Comparison of ENCODE assay signal across 20 cellular contexts in the genomic region with DNA sequence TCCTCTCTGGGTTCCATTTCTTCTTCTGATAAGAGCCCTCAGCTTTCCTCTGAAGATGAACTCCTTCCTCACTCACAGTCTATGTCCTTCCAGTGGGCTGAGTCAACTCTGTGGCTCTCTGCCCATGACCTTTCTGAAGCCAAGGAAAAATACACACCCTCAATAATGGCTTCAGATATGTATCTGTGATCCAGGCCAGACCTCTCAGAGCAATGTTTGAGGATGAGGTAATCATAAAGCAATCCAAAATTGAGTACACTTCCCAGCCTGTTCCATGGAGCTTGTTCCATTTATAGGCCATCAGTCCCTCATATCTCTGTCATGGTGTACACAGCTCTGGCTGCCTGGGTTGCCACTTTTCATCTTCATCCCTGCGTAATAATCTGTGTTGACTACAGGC.
A peak's percentile ranks its signal among the peaks of the same experiment; 100 is the strongest.
DNase-seq lines count a peak whose midpoint lies in the region; ATAC-seq and TF ChIP-seq lines count a peak whose summit lies in the region.
"Had no signal": no experiment of that assay in that cellular context is flagged by ENCODE, and none has a peak within 500 bp of the region (broad histone marks: within the 10 kb centered on the region; RNA-seq: fewer than 3 reads in every experiment).

No MANE protein-coding gene starts in this region.

- H3K4me1 ChIP-seq in heart left ventricle (peaks cover 0 to 4% (median 0%) of the 10 kb centered on the region in 12 donors), left ventricle myocardium inferior (peaks cover 3% of the 10 kb centered on the region), muscle layer of duodenum (ENCODE audit: control insufficient read depth in 1 of 2, insufficient read depth in 2 of 2, low read length in 2 of 2) (peaks cover 0 to 5% of the 10 kb centered on the region in 2 donors), aorta (ENCODE audit: control insufficient read depth in 1 of 2, insufficient read depth in 2 of 2, low read length in 2 of 2) (peaks cover 0 to 4% of the 10 kb centered on the region in 2 donors)
- H3K4me1 ChIP-seq: neural progenitor cell, suprapubic skin had no signal

- DNase-seq in heart left ventricle: peak in 3 of 5 donors; percentile 22 to 34 (median 26)
- no peak for DNase-seq in left ventricle myocardium inferior
- no peak for DNase-seq in chondrocyte (ENCODE audit: low spot score)
- DNase-seq in aorta: no peak
- no peak for DNase-seq in activated CD4-positive, alpha-beta T cell treated with anti-CD3 and anti-CD28 coated beads for 48 hours
- DNase-seq in foreskin melanocyte: no peak
- DNase-seq in T-cell: no peak
- DNase-seq: activated CD4-positive, alpha-beta T cell treated with anti-CD3 and anti-CD28 coated beads for 4 hours; activated CD8-positive, alpha-beta memory T cell treated with anti-CD3 and anti-CD28 coated beads, Interleukin-2, amount 10 ng/mL, durations not matched to agents 7 days and 5 days; activated naive CD8-positive, alpha-beta T cell treated with anti-CD3 and anti-CD28 coated beads for 36 hours; DMS 273 treated with DMSO at 0.1 percent for 48 hours; left colon; NCI-H146; NCI-H526 treated with DMSO at 0.1 percent for 48 hours; retina had no signal

- CTCF ChIA-PET in T-cell (lab: Charles Lee): no interaction called here

- H3K27ac ChIP-seq in heart left ventricle (no peak overlapping the region), left ventricle myocardium inferior (replicated peaks) (no peak overlapping the region), muscle layer of duodenum (ENCODE audit: low read length) (peak overlapping the region; percentile 41), aorta (ENCODE audit: low read depth in 1 of 2, low read length in 2 of 2) (peak overlapping the region in 1 of 2 donors; percentile 19)
- H3K27ac ChIP-seq: neural progenitor cell, suprapubic skin had no signal

- H3K36me3 ChIP-seq in heart left ventricle (no peaks in the 10 kb centered on the region), left ventricle myocardium inferior (no peaks in the 10 kb centered on the region), muscle layer of duodenum (ENCODE audit: control insufficient read depth in 1 of 2, insufficient read depth in 2 of 2, low read length in 2 of 2) (no peaks in the 10 kb centered on the region), aorta (ENCODE audit: control insufficient read depth in 1 of 2, insufficient read depth in 2 of 2, low read length in 1 of 2) (no peaks in the 10 kb centered on the region)
- H3K36me3 ChIP-seq: neural progenitor cell, suprapubic skin had no signal

- H3K9me3 Mint-ChIP-seq in chondrocyte (ENCODE audit: low read depth) (no peaks in the 10 kb centered on the region), T-cell (peaks cover 15 to 19% (median 18%) of the 10 kb centered on the region in 3 donors)
- H3K9me3 Mint-ChIP-seq: neural progenitor cell had no signal

- POLR2A ChIA-PET in T-cell (lab: Charles Lee): no interaction called here

- ATAC-seq in heart left ventricle: peak; percentile 64 to 92 (median 78)
- peak; percentile 66 for ATAC-seq in aorta (ENCODE audit: low FRiP score)
- no peak for ATAC-seq in T-cell (replicated peaks in 1 of 4)
- ATAC-seq: activated CD8-positive, alpha-beta memory T cell treated with anti-CD3 and anti-CD28 coated beads, Interleukin-2, amount 10 ng/mL, durations not matched to agents 7 days and 5 days; left colon had no signal

- intact Hi-C loops in heart left ventricle (cut with DNase I): no loop called here
- intact Hi-C loops in left ventricle myocardium inferior (cut with micrococcal nuclease): no loop called here
- intact Hi-C loops in aorta (cut with DNase I): no loop called here

- H3K9me3 ChIP-seq in heart left ventricle: no peaks in the 10 kb centered on the region
- H3K9me3 ChIP-seq in left ventricle myocardium inferior (replicated peaks): no peaks in the 10 kb centered on the region
- H3K9me3 ChIP-seq in muscle layer of duodenum (ENCODE audit: control insufficient read depth in 1 of 2, low read length in 2 of 2): no peaks in the 10 kb centered on the region
- no peaks in the 10 kb centered on the region for H3K9me3 ChIP-seq in aorta (ENCODE audit: control insufficient read depth, low read length)
- H3K9me3 ChIP-seq: suprapubic skin had no signal

- no peak for TF ChIP-seq POLR2A in heart left ventricle (IDR thresholded peaks at IDR 0.05)

- H3K27me3 Mint-ChIP-seq in chondrocyte (ENCODE audit: low read depth) (no peaks in the 10 kb centered on the region), T-cell (no peaks in the 10 kb centered on the region)
- H3K27me3 Mint-ChIP-seq: activated CD8-positive, alpha-beta memory T cell treated with anti-CD3 and anti-CD28 coated beads, Interleukin-2, amount 10 ng/mL, durations not matched to agents 7 days and 5 days; activated naive CD8-positive, alpha-beta T cell treated with anti-CD3 and anti-CD28 coated beads for 36 hours had no signal

- 48 to 65% (median 56%) methylated on average over 1 of the region's 1 CpG for WGBS in heart left ventricle, 4 donors
- WGBS in aorta, 2 donors: 0 to 19% methylated on average over 1 of the region's 1 CpG

- H3K4me3 Mint-ChIP-seq in chondrocyte (ENCODE audit: unreplicated experiment) (no peak overlapping the region), T-cell (no peak overlapping the region)
- H3K4me3 Mint-ChIP-seq: activated CD8-positive, alpha-beta memory T cell treated with anti-CD3 and anti-CD28 coated beads, Interleukin-2, amount 10 ng/mL, durations not matched to agents 7 days and 5 days; activated naive CD8-positive, alpha-beta T cell treated with anti-CD3 and anti-CD28 coated beads for 36 hours; CD14-positive monocyte; neural progenitor cell had no signal

- peak overlapping the region; percentile 71 for H3K27ac Mint-ChIP-seq in chondrocyte (ENCODE audit: unreplicated experiment)
- no peak overlapping the region for H3K27ac Mint-ChIP-seq in T-cell
- H3K27ac Mint-ChIP-seq: activated CD8-positive, alpha-beta memory T cell treated with anti-CD3 and anti-CD28 coated beads, Interleukin-2, amount 10 ng/mL, durations not matched to agents 7 days and 5 days; activated naive CD8-positive, alpha-beta T cell treated with anti-CD3 and anti-CD28 coated beads for 36 hours; activated T-helper 2 cell treated with anti-CD3 and anti-CD28 coated beads, Interferon-gamma antibody, Interleukin-2, Interleukin-4, amounts not matched to agents 10 μg/mL and 5 μg/mL and 100 μg/mL, durations not matched to agents 14 hours and 24 hours and 36 hours; CD14-positive monocyte; neural progenitor cell had no signal

- H3K4me3 ChIP-seq in heart left ventricle: no peak overlapping the region
- H3K4me3 ChIP-seq in left ventricle myocardium inferior: no peak overlapping the region
- no peak overlapping the region for H3K4me3 ChIP-seq in muscle layer of duodenum (ENCODE audit: low read depth in 1 of 2, low read length in 2 of 2)
- H3K4me3 ChIP-seq in aorta (ENCODE audit: low read length in 2 of 2): no peak overlapping the region
- H3K4me3 ChIP-seq: neural progenitor cell, suprapubic skin had no signal

- TF ChIP-seq CTCF in heart left ventricle (IDR thresholded peaks at IDR 0.05) (no peak), left ventricle myocardium inferior (IDR thresholded peaks at IDR 0.05; ENCODE audit: borderline replicate concordance) (no peak), chondrocyte (IDR thresholded peaks at IDR 0.05) (no peak)

- H3K27me3 ChIP-seq in heart left ventricle (no peaks in the 10 kb centered on the region), left ventricle myocardium inferior (ENCODE audit: low read depth) (no peaks in the 10 kb centered on the region), muscle layer of duodenum (ENCODE audit: low read depth, low read length) (no peaks in the 10 kb centered on the region), aorta (ENCODE audit: control insufficient read depth in 1 of 2, insufficient read depth in 2 of 2, low read length in 1 of 2) (no peaks in the 10 kb centered on the region)
- H3K27me3 ChIP-seq: neural progenitor cell, suprapubic skin had no signal

- no peaks in the 10 kb centered on the region for H3K36me3 Mint-ChIP-seq in chondrocyte (ENCODE audit: low read depth)
- H3K36me3 Mint-ChIP-seq in T-cell: no peaks in the 10 kb centered on the region
- H3K36me3 Mint-ChIP-seq: activated CD8-positive, alpha-beta memory T cell treated with anti-CD3 and anti-CD28 coated beads, Interleukin-2, amount 10 ng/mL, durations not matched to agents 7 days and 5 days; activated naive CD8-positive, alpha-beta T cell treated with anti-CD3 and anti-CD28 coated beads for 36 hours; CD14-positive monocyte; neural progenitor cell had no signal

- peaks cover 23% of the 10 kb centered on the region for H3K4me1 Mint-ChIP-seq in chondrocyte (ENCODE audit: low read depth)
- no peaks in the 10 kb centered on the region for H3K4me1 Mint-ChIP-seq in T-cell
- H3K4me1 Mint-ChIP-seq: activated CD8-positive, alpha-beta memory T cell treated with anti-CD3 and anti-CD28 coated beads, Interleukin-2, amount 10 ng/mL, durations not matched to agents 7 days and 5 days; activated naive CD8-positive, alpha-beta T cell treated with anti-CD3 and anti-CD28 coated beads for 36 hours; CD14-positive monocyte had no signal

Comparison
In these comparisons a context has a peak if more than half of its experiments do, and no peak if none do; other contexts are left out.
1. DNase-seq: peak in heart left ventricle (3 of 5); none in left ventricle myocardium inferior (single experiment), chondrocyte (single experiment), aorta (0 of 2), activated CD4-positive, alpha-beta T cell treated with anti-CD3 and anti-CD28 coated beads for 48 hours (single experiment), foreskin melanocyte (single experiment) and T-cell (0 of 34).
2. ATAC-seq: peak in heart left ventricle (4 of 4) and aorta (single experiment); none in T-cell (0 of 4).